1 cellular context compared by ENCODE assay signal in the genomic region with DNA sequence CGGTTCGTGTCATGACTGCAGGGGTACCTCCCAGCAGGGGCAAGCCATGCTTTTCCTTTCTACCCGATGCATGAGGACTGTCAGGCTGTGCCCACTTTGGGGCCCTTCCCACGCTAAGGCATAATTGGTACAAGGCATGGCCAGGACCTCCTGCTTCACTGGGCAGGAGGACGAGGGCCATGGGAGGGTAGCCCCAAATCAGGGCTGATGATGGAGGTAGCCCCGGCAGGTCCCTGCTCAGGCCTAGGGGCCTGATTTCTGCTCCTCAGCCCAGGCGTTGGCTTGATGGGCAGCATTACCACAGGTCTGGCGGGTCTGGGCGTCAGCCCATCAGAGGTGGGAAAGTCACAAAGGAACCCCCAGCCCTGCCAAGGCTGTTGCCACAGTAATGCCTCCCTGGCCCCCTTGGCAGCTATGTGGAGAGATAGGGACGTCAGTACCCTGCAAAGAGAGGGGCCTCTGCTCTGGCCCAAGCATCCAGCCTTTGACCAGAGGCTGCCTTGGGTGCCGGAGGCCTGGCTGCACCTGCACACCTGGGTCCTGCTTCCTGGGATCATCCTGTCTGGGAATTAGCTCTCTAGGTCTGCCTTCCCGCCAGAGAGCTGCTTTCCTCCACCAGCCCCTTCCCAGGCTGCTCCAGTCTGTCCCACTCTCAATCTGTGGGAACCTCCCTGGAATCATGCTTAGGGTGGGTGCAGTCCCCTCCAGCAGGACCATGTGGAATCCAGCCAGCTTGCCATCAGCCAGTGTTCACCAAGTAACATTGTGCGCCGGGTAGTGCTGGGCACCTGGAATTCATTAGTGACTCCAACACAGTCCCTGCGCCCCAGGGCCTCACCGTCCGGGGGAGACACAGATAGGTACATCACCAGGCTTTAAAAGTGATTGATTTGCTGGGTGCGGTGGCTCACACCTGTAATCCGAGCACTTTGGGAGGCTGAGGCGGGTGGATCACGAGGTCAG.
TF ChIP-seq lines count a peak whose summit lies in the region.

No MANE protein-coding gene starts in this region.

TF ChIP-seq in SK-N-SH, 30 proteins besides CTCF, POLR2A, EP300 and RAD21:
- TF ChIP-seq, protein P1, sequence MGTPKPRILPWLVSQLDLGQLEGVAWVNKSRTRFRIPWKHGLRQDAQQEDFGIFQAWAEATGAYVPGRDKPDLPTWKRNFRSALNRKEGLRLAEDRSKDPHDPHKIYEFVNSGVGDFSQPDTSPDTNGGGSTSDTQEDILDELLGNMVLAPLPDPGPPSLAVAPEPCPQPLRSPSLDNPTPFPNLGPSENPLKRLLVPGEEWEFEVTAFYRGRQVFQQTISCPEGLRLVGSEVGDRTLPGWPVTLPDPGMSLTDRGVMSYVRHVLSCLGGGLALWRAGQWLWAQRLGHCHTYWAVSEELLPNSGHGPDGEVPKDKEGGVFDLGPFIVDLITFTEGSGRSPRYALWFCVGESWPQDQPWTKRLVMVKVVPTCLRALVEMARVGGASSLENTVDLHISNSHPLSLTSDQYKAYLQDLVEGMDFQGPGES (IDR thresholded peaks at IDR 0.05; ENCODE audit: low read depth, low read length), result no peak
- TF ChIP-seq MXI1 (IDR thresholded peaks at IDR 0.05; ENCODE audit: low read depth, low read length) (peak; percentile 53; the same call in 1 of the 2 replicates), GATA2 (CRISPR knock-in tag; IDR thresholded peaks at IDR 0.05) (no peak; the same call in 1 of the 2 replicates), CHD2 (IDR thresholded peaks at IDR 0.05; ENCODE audit: low read length, partially characterized antibody) (peak; percentile 26)
- TF ChIP-seq, protein P2, sequence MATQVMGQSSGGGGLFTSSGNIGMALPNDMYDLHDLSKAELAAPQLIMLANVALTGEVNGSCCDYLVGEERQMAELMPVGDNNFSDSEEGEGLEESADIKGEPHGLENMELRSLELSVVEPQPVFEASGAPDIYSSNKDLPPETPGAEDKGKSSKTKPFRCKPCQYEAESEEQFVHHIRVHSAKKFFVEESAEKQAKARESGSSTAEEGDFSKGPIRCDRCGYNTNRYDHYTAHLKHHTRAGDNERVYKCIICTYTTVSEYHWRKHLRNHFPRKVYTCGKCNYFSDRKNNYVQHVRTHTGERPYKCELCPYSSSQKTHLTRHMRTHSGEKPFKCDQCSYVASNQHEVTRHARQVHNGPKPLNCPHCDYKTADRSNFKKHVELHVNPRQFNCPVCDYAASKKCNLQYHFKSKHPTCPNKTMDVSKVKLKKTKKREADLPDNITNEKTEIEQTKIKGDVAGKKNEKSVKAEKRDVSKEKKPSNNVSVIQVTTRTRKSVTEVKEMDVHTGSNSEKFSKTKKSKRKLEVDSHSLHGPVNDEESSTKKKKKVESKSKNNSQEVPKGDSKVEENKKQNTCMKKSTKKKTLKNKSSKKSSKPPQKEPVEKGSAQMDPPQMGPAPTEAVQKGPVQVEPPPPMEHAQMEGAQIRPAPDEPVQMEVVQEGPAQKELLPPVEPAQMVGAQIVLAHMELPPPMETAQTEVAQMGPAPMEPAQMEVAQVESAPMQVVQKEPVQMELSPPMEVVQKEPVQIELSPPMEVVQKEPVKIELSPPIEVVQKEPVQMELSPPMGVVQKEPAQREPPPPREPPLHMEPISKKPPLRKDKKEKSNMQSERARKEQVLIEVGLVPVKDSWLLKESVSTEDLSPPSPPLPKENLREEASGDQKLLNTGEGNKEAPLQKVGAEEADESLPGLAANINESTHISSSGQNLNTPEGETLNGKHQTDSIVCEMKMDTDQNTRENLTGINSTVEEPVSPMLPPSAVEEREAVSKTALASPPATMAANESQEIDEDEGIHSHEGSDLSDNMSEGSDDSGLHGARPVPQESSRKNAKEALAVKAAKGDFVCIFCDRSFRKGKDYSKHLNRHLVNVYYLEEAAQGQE (IDR thresholded peaks at IDR 0.05; ENCODE audit: low read depth, low read length), result no peak
TF ChIP-seq in SK-N-SH: peak in this region for 2.
